In the genomic region with DNA sequence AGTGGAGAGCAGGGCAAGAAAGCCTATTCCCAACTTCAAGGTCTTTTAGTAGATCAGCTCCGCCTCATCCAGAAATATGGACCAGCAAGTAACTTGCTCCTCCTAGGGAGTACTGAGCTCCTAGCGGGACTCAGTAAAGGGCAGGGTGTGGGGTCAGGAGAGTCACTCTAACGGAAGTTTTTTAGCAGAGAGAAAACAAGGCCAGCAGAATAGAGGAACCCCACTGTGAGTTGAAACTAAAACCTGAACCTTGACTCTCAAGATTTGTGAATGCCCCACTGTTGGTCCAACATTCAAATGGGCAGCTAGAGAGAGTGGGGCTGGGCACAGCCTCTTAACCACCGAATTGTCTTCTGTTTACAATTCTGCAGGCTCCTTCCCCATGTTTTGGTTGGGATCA, we compare ENCODE assay signal across 14 cellular contexts.
A peak's percentile ranks its signal among the peaks of the same experiment; 100 is the strongest.
DNase-seq lines count a peak whose midpoint lies in the region; ATAC-seq lines count a peak whose summit lies in the region.
"Had no signal": no experiment of that assay in that cellular context is flagged by ENCODE, and none has a peak within 500 bp of the region (broad histone marks: within the 10 kb centered on the region; RNA-seq: fewer than 3 reads in every experiment).

No MANE protein-coding gene starts in this region.

- H3K4me1 ChIP-seq in naive thymus-derived CD4-positive, alpha-beta T cell (ENCODE audit: control insufficient read depth in 2 of 2, insufficient read depth in 2 of 2, low read length in 2 of 2): peaks cover 15 to 17% of the 10 kb centered on the region in 2 donors
- H3K4me1 ChIP-seq: suprapubic skin had no signal

- no peaks in the 10 kb centered on the region for H3K27me3 ChIP-seq in naive thymus-derived CD4-positive, alpha-beta T cell (ENCODE audit: control insufficient read depth in 2 of 2, insufficient read depth in 2 of 2, low read length in 2 of 2)
- H3K27me3 ChIP-seq: suprapubic skin had no signal

- POLR2A ChIA-PET in naive thymus-derived CD4-positive, alpha-beta T cell (lab: Charles Lee): interaction anchor here (0.6 to 1.1 kb wide), 3 partner anchors 20 to 245 kb away, joined by 3 to 4 read pairs (median 3); partner anchors contain the start of gene FARS2

- H3K9me3 Mint-ChIP-seq in naive thymus-derived CD4-positive, alpha-beta T cell: no peaks in the 10 kb centered on the region

- DNase-seq in naive thymus-derived CD4-positive, alpha-beta T cell: no peak
- DNase-seq in GDM1 (lab: John Stamatoyannopoulos, UW) (no peak), DMS 273 (lab: John Stamatoyannopoulos, UW; ENCODE audit: unreplicated experiment) (no peak), NCI-H2107 (lab: John Stamatoyannopoulos, UW) (no peak)
- DNase-seq in stimulated activated CD4-positive, alpha-beta T cell treated with anti-CD3 and anti-CD28 coated beads, Interleukin-4, amount 100 ng/mL, for 4 hours: no peak
- DNase-seq: activated CD4-positive, alpha-beta T cell treated with anti-CD3 and anti-CD28 coated beads for 48 hours; amniotic stem cell; Calu3; NCI-H2171 treated with DMSO at 0.1 percent for 48 hours; SIG-M5 had no signal

- no peaks in the 10 kb centered on the region for H3K36me3 ChIP-seq in naive thymus-derived CD4-positive, alpha-beta T cell (ENCODE audit: control insufficient read depth in 2 of 3, insufficient read depth in 3 of 3, low read length in 3 of 3)
- H3K36me3 ChIP-seq: suprapubic skin had no signal

- no peaks in the 10 kb centered on the region for H3K9me3 ChIP-seq in naive thymus-derived CD4-positive, alpha-beta T cell (ENCODE audit: control insufficient read depth in 2 of 3, low read length in 3 of 3)
- H3K9me3 ChIP-seq: suprapubic skin had no signal

- H3K36me3 Mint-ChIP-seq in naive thymus-derived CD4-positive, alpha-beta T cell: peaks cover 0 to 24% (median 4%) of the 10 kb centered on the region in 5 donors

- ATAC-seq in GM18508 (IDR thresholded peaks at IDR 0.05; ENCODE audit: insufficient read depth, unreplicated experiment): peak; percentile 24
- peak; percentile 52 for ATAC-seq in GM21526 (IDR thresholded peaks at IDR 0.05; ENCODE audit: low FRiP score, unreplicated experiment)
- peak; percentile 39 for ATAC-seq in HG03159 (IDR thresholded peaks at IDR 0.05; ENCODE audit: unreplicated experiment)
- ATAC-seq in naive thymus-derived CD4-positive, alpha-beta T cell: no peak

- no peaks in the 10 kb centered on the region for H3K27me3 Mint-ChIP-seq in naive thymus-derived CD4-positive, alpha-beta T cell

- H3K4me1 Mint-ChIP-seq in naive thymus-derived CD4-positive, alpha-beta T cell: peaks cover 15 to 51% (median 34%) of the 10 kb centered on the region in 7 donors

- peak overlapping the region in 7 of 10 donors; percentile 0 to 73 (median 69) for H3K4me3 Mint-ChIP-seq in naive thymus-derived CD4-positive, alpha-beta T cell

- peak overlapping the region; percentile 9 for H3K27ac ChIP-seq in naive thymus-derived CD4-positive, alpha-beta T cell (ENCODE audit: low read depth, low read length)
- H3K27ac ChIP-seq: suprapubic skin had no signal

- peak overlapping the region; percentile 8 for H3K4me3 ChIP-seq in naive thymus-derived CD4-positive, alpha-beta T cell (ENCODE audit: low read length)
- H3K4me3 ChIP-seq: suprapubic skin had no signal

- peak overlapping the region in 8 of 9 donors; percentile 44 to 91 (median 79) for H3K27ac Mint-ChIP-seq in naive thymus-derived CD4-positive, alpha-beta T cell

- intact Hi-C loops in naive thymus-derived CD4-positive, alpha-beta T cell (cut with micrococcal nuclease): loop anchor here in 1 of 2 donors (2.0 kb wide), 1 partner anchor 15 kb away; no protein-coding TSS in a partner anchor

- CTCF ChIA-PET in naive thymus-derived CD4-positive, alpha-beta T cell (lab: Charles Lee): interaction anchor here (0.6 to 2.0 kb wide), 3 partner anchors 10 to 375 kb away, joined by 3 to 4 read pairs (median 3); no protein-coding TSS in a partner anchor
